2 cellular contexts compared by ENCODE assay signal in genomic region chr4:121729753-121730152, GRCh38.
TF ChIP-seq lines count a peak whose summit lies in the region.

No MANE protein-coding gene starts in this region.

TF ChIP-seq in HEK293, 187 proteins besides CTCF, POLR2A, EP300 and RAD21:
- TF ChIP-seq ZNF580 (tag by site-specific recombination; IDR thresholded peaks at IDR 0.05), result 0 out of 2 replicates have a peak, but pooled peaks have one; percentile 40
- peak; percentile 90 for TF ChIP-seq ZNF146 (tag by site-specific recombination; IDR thresholded peaks at IDR 0.05)

TF ChIP-seq in K562, 482 proteins besides CTCF, POLR2A, EP300 and RAD21:
- TF ChIP-seq ZNF146 (CRISPR knock-in tag; IDR thresholded peaks at IDR 0.05; ENCODE audit: unreplicated experiment), result peak; percentile 90
